Comparison of ENCODE assay signal across 19 cellular contexts in the genomic region with DNA sequence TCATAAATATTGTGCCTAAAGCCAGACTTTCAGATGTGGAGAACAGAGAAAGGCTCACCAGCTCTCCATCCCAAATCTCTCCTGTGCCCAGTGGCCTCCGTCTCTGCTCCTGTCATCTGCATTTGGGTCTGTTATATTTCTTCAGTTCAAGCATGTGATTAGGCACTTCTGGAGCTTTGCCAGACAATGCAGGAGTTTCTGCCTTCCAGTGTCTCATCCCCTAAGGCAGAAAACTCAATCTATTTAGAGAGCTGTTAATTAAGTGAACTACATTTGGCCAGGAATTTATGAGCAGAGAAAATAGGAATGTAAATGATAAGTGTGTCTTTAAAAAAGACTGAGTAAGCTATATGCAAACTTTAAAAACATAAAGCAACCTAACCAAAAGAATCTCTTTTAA.
DNase-seq lines count a peak whose midpoint lies in the region; ATAC-seq and TF ChIP-seq lines count a peak whose summit lies in the region.
"Had no signal": no experiment of that assay in that cellular context is flagged by ENCODE, and none has a peak within 500 bp of the region (broad histone marks: within the 10 kb centered on the region; RNA-seq: fewer than 3 reads in every experiment).

No MANE protein-coding gene starts in this region.

- intact Hi-C loops in A673 (cut with micrococcal nuclease; ENCODE audit: unreplicated experiment) = no loop called here
- intact Hi-C loops in Caco-2 (cut with micrococcal nuclease; ENCODE audit: unreplicated experiment) = no loop called here
- intact Hi-C loops in ovary (cut with DNase I) = no loop called here

- no peak for TF ChIP-seq POLR2A in ovary (IDR thresholded peaks at IDR 0.05)

- H3K4me1 Mint-ChIP-seq in activated T-cell treated with anti-CD3 and anti-CD28 coated beads, Interleukin-2, amount 50 U/mL, for 4 hours (ENCODE audit: low read depth) = no peaks in the 10 kb centered on the region
- H3K4me1 Mint-ChIP-seq in Caco-2 (ENCODE audit: low read depth, unreplicated experiment) = peaks cover 7% of the 10 kb centered on the region

- H3K4me3 Mint-ChIP-seq in activated T-cell treated with anti-CD3 and anti-CD28 coated beads, Interleukin-2, amount 50 U/mL, for 4 hours = no peak overlapping the region
- no peak overlapping the region for H3K4me3 Mint-ChIP-seq in Caco-2 (ENCODE audit: unreplicated experiment)
- H3K4me3 Mint-ChIP-seq: activated naive CD8-positive, alpha-beta T cell; CD8-positive, alpha-beta T cell had no signal

- no peak for TF ChIP-seq EP300 in ovary (IDR thresholded peaks at IDR 0.05)

- H3K27ac Mint-ChIP-seq in Caco-2 (ENCODE audit: unreplicated experiment) = no peak overlapping the region
- H3K27ac Mint-ChIP-seq: activated naive CD8-positive, alpha-beta T cell; CD8-positive, alpha-beta T cell had no signal

- POLR2A ChIA-PET in A673 (lab: Charles Lee; ENCODE audit: low non-redundant PET) (no interaction called here), Caco-2 (lab: Charles Lee) (no interaction called here)

- DNase-seq in A673 (ENCODE audit: low spot score) (peak; percentile 48), Daoy (ENCODE audit: low read depth) (peak; percentile 11), NCI-H526 treated with DMSO at 0.1 percent for 48 hours (lab: John Stamatoyannopoulos, UW) (peak; percentile 45), fibroblast of villous mesenchyme (ENCODE audit: low read depth) (peak; percentile 25), Caco-2 (no peak), ovary (no peak)
- no peak for DNase-seq in activated T-cell treated with anti-CD3 and anti-CD28 coated beads, Interleukin-2, amount 50 U/mL, for 4 hours
- DNase-seq: activated CD8-positive, alpha-beta memory T cell treated with anti-CD3 and anti-CD28 coated beads for 24 hours; body of pancreas; CD8-positive, alpha-beta T cell; dermis blood vessel endothelial cell; MV-4-11; SIG-M5; sigmoid colon; stomach had no signal

- H3K9me3 ChIP-seq in A673 (ENCODE audit: low read depth, low read length, poor library complexity, severe bottlenecking) (no peaks in the 10 kb centered on the region), Caco-2 (no peaks in the 10 kb centered on the region), ovary (no peaks in the 10 kb centered on the region)
- H3K9me3 ChIP-seq: body of pancreas, gastroesophageal sphincter, sigmoid colon, stomach had no signal

- 8 to 10% (median 9%) methylated on average over 1 of the region's 1 CpG for WGBS in ovary, 3 donors

- H3K27me3 Mint-ChIP-seq in activated T-cell treated with anti-CD3 and anti-CD28 coated beads, Interleukin-2, amount 50 U/mL, for 4 hours (ENCODE audit: low read depth) = peaks cover 16% of the 10 kb centered on the region
- peaks cover 2% of the 10 kb centered on the region for H3K27me3 Mint-ChIP-seq in Caco-2 (ENCODE audit: insufficient read depth, unreplicated experiment)

- H3K27me3 ChIP-seq in A673 (replicated peaks; ENCODE audit: insufficient read depth, low read depth, low read length, poor library complexity) (no peaks in the 10 kb centered on the region), Caco-2 (replicated peaks; ENCODE audit: control insufficient read depth, insufficient read depth, low read length) (no peaks in the 10 kb centered on the region), ovary (no peaks in the 10 kb centered on the region)
- H3K27me3 ChIP-seq: body of pancreas, gastroesophageal sphincter, sigmoid colon had no signal

- ATAC-seq in activated T-cell treated with anti-CD3 and anti-CD28 coated beads, Interleukin-2, amount 50 U/mL, for 4 hours = no peak
- no peak for ATAC-seq in GM19455 (IDR thresholded peaks at IDR 0.05; ENCODE audit: unreplicated experiment)
- ATAC-seq: body of pancreas; CD8-positive, alpha-beta T cell; gastroesophageal sphincter; K562 had no signal

- H3K4me3 ChIP-seq in A673 (ENCODE audit: low read depth, low read length, poor library complexity, severe bottlenecking) (no peak overlapping the region), fibroblast of villous mesenchyme (ENCODE audit: low read depth, low read length) (no peak overlapping the region), Caco-2 (ENCODE audit: low read depth, low read length) (no peak overlapping the region), ovary (no peak overlapping the region)
- H3K4me3 ChIP-seq: body of pancreas, gastroesophageal sphincter, K562, sigmoid colon, stomach had no signal

- TF ChIP-seq CTCF in A673 (conservative IDR thresholded peaks at IDR 0.05; ENCODE audit: low read depth, low read length) = no peak
- TF ChIP-seq CTCF in fibroblast of villous mesenchyme (IDR thresholded peaks at IDR 0.05; ENCODE audit: insufficient read depth, low read depth, low read length) = no peak
- TF ChIP-seq CTCF in Caco-2 (IDR thresholded peaks at IDR 0.05; ENCODE audit: insufficient read depth in 1 of 2, low read depth in 1 of 2, low read length in 1 of 2, severe bottlenecking in 1 of 2, unreplicated experiment in 1 of 2) = no peak
- TF ChIP-seq CTCF in ovary (IDR thresholded peaks at IDR 0.05) = no peak

- H3K36me3 ChIP-seq in A673 (ENCODE audit: insufficient read depth, low read length, poor library complexity, severe bottlenecking) (no peaks in the 10 kb centered on the region), Caco-2 (ENCODE audit: control insufficient read depth, insufficient read depth, low read length) (no peaks in the 10 kb centered on the region), ovary (no peaks in the 10 kb centered on the region)
- H3K36me3 ChIP-seq: gastroesophageal sphincter, sigmoid colon, stomach had no signal

- H3K4me1 ChIP-seq in A673 (ENCODE audit: insufficient read depth, low read length, poor library complexity, severe bottlenecking) = peaks cover 4% of the 10 kb centered on the region
- peaks cover 12% of the 10 kb centered on the region; the same call in 1 of the 2 replicates for H3K4me1 ChIP-seq in Caco-2
- no peaks in the 10 kb centered on the region for H3K4me1 ChIP-seq in ovary (ENCODE audit: insufficient read depth)
- H3K4me1 ChIP-seq: body of pancreas, gastroesophageal sphincter, stomach had no signal

- no TSS peak for BruUV-seq in A673 (replicated peaks; lab: Mats Ljungman, UMichigan)
- no TSS peak for BruUV-seq in Caco-2 (replicated peaks; lab: Mats Ljungman, UMichigan)

- no peaks in the 10 kb centered on the region for H3K36me3 Mint-ChIP-seq in activated T-cell treated with anti-CD3 and anti-CD28 coated beads, Interleukin-2, amount 50 U/mL, for 4 hours (ENCODE audit: insufficient read depth)
- H3K36me3 Mint-ChIP-seq in Caco-2 (ENCODE audit: insufficient read depth, unreplicated experiment) = no peaks in the 10 kb centered on the region
- H3K36me3 Mint-ChIP-seq: activated naive CD8-positive, alpha-beta T cell; CD8-positive, alpha-beta T cell had no signal

- H3K27ac ChIP-seq in A673 (ENCODE audit: low read depth, low read length, poor library complexity, severe bottlenecking) (no peak overlapping the region), ovary (no peak overlapping the region)
- H3K27ac ChIP-seq: body of pancreas, gastroesophageal sphincter, sigmoid colon, stomach had no signal

- CTCF ChIA-PET in A673 (lab: Charles Lee) = no interaction called here
- CTCF ChIA-PET in Caco-2 (lab: Charles Lee) = no interaction called here

- H3K9me3 Mint-ChIP-seq in activated T-cell treated with anti-CD3 and anti-CD28 coated beads, Interleukin-2, amount 50 U/mL, for 4 hours = no peaks in the 10 kb centered on the region
- H3K9me3 Mint-ChIP-seq in Caco-2 (ENCODE audit: unreplicated experiment) = no peaks in the 10 kb centered on the region
- H3K9me3 Mint-ChIP-seq: CD8-positive, alpha-beta T cell had no signal

Comparison
In these comparisons a context has a peak if more than half of its experiments do, and no peak if none do; other contexts are left out.
1. DNase-seq: peak in A673 (single experiment), Daoy (single experiment), NCI-H526 treated with DMSO at 0.1 percent for 48 hours (single experiment) and fibroblast of villous mesenchyme (single experiment); none in activated T-cell treated with anti-CD3 and anti-CD28 coated beads, Interleukin-2, amount 50 U/mL, for 4 hours (single experiment), Caco-2 (0 of 2) and ovary (0 of 5).